1 cellular context compared by ENCODE assay signal in the genomic region with DNA sequence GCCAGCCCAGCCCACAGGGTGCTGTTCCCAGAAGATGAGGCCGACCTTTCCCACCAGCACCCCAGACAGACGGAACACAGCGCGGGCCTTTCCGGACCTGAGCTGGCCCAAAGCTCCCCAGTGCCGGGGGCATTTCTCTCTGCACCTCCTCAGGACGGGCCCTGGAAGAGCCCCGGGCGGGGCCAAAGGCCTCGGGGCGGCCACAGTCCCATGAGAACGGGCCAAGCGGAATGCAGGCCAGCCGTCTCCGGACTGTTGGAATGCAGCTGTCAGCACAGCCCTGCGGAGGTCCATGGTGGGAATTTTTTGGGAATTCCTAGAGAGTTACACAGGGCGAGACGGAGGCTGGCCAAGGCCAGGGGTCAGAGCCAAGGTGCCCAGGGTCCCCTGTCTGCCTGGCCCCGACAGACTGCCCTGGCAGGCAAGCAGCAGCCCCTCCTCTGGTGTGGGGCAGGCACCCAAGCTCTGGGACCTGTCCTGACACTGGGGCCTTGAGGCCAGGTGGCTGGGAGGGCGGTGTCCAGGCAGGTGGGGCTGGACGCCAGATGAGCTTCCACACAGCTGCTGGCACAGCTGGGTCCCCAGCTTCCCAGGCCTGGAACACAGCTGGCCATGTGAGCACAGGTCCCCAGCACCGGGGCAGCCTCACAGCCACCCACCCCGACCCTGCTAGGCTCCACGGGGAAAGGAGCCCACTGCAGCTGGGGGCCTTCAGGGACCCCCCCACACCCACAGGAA.
TF ChIP-seq lines count a peak whose summit lies in the region.

No MANE protein-coding gene starts in this region.

TF ChIP-seq in GM23338, 12 proteins besides CTCF, POLR2A, EP300 and RAD21 (continued from another document):
- TF ChIP-seq, protein P1, sequence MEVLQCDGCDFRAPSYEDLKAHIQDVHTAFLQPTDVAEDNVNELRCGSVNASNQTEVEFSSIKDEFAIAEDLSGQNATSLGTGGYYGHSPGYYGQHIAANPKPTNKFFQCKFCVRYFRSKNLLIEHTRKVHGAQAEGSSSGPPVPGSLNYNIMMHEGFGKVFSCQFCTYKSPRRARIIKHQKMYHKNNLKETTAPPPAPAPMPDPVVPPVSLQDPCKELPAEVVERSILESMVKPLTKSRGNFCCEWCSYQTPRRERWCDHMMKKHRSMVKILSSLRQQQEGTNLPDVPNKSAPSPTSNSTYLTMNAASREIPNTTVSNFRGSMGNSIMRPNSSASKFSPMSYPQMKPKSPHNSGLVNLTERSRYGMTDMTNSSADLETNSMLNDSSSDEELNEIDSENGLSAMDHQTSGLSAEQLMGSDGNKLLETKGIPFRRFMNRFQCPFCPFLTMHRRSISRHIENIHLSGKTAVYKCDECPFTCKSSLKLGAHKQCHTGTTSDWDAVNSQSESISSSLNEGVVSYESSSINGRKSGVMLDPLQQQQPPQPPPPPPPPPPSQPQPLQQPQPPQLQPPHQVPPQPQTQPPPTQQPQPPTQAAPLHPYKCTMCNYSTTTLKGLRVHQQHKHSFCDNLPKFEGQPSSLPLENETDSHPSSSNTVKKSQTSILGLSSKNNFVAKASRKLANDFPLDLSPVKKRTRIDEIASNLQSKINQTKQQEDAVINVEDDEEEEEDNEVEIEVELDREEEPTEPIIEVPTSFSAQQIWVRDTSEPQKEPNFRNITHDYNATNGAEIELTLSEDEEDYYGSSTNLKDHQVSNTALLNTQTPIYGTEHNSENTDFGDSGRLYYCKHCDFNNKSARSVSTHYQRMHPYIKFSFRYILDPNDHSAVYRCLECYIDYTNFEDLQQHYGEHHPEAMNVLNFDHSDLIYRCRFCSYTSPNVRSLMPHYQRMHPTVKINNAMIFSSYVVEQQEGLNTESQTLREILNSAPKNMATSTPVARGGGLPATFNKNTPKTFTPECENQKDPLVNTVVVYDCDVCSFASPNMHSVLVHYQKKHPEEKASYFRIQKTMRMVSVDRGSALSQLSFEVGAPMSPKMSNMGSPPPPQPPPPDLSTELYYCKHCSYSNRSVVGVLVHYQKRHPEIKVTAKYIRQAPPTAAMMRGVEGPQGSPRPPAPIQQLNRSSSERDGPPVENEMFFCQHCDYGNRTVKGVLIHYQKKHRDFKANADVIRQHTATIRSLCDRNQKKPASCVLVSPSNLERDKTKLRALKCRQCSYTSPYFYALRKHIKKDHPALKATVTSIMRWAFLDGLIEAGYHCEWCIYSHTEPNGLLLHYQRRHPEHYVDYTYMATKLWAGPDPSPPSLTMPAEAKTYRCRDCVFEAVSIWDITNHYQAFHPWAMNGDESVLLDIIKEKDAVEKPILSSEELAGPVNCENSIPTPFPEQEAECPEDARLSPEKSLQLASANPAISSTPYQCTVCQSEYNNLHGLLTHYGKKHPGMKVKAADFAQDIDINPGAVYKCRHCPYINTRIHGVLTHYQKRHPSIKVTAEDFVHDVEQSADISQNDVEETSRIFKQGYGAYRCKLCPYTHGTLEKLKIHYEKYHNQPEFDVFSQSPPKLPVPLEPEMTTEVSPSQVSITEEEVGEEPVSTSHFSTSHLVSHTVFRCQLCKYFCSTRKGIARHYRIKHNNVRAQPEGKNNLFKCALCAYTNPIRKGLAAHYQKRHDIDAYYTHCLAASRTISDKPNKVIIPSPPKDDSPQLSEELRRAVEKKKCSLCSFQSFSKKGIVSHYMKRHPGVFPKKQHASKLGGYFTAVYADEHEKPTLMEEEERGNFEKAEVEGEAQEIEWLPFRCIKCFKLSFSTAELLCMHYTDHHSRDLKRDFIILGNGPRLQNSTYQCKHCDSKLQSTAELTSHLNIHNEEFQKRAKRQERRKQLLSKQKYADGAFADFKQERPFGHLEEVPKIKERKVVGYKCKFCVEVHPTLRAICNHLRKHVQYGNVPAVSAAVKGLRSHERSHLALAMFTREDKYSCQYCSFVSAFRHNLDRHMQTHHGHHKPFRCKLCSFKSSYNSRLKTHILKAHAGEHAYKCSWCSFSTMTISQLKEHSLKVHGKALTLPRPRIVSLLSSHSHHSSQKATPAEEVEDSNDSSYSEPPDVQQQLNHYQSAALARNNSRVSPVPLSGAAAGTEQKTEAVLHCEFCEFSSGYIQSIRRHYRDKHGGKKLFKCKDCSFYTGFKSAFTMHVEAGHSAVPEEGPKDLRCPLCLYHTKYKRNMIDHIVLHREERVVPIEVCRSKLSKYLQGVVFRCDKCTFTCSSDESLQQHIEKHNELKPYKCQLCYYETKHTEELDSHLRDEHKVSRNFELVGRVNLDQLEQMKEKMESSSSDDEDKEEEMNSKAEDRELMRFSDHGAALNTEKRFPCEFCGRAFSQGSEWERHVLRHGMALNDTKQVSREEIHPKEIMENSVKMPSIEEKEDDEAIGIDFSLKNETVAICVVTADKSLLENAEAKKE (CRISPR knock-in tag; IDR thresholded peaks at IDR 0.05): no peak
- TF ChIP-seq NANOG (IDR thresholded peaks at IDR 0.05; ENCODE audit: borderline replicate concordance): no peak
- TF ChIP-seq CREB1 (CRISPR knock-in tag; IDR thresholded peaks at IDR 0.05; ENCODE audit: low read depth): no peak
